In genomic region chr1:173268786-173269277, GRCh38 we compare ENCODE assay signal across 20 cellular contexts.
"Had no signal": no experiment of that assay in that cellular context is flagged by ENCODE, and none has a peak within 500 bp of the region (broad histone marks: within the 10 kb centered on the region; RNA-seq: fewer than 3 reads in every experiment).

No MANE protein-coding gene starts in this region.

- ATAC-seq: activated CD8-positive, alpha-beta T cell treated with anti-CD3 and anti-CD28 coated beads, Interleukin-2, amount 10 ng/mL, durations not matched to agents 7 days and 5 days; heart left ventricle; left cardiac atrium; mucosa of descending colon; right lobe of liver; stimulated activated naive CD8-positive, alpha-beta T cell treated with anti-CD3 and anti-CD28 coated beads, Interleukin-15, Interleukin-2, amounts not matched to agents 100 U/mL and 50 U/mL, for 24 hours; T-cell had no signal

- H3K4me1 ChIP-seq: adrenal gland, ascending aorta, colonic mucosa, heart left ventricle, right lobe of liver, tibial artery had no signal

- H3K4me3 ChIP-seq: adrenal gland, ascending aorta, colonic mucosa, heart left ventricle, mucosa of descending colon, right lobe of liver, tibial artery had no signal

- DNase-seq: activated CD4-positive, alpha-beta T cell treated with anti-CD3 and anti-CD28 coated beads for 1 hour; activated CD4-positive, alpha-beta T cell treated with anti-CD3 and anti-CD28 coated beads, Interleukin-2, amount 50 U/mL, for 1 hour; activated CD8-positive, alpha-beta T cell treated with anti-CD3 and anti-CD28 coated beads, Interleukin-2, amount 10 ng/mL, durations not matched to agents 7 days and 5 days; activated T-cell treated with anti-CD3 and anti-CD28 coated beads, Interleukin-2, amount 50 U/mL, for 1 hour; colonic mucosa; endodermal cell; heart left ventricle; left cardiac atrium; mucosa of descending colon; naive B cell; nucleus accumbens; right lobe of liver; stimulated activated CD4-positive, alpha-beta T cell treated with anti-CD3 and anti-CD28 coated beads, Interleukin-4, amount 100 ng/mL, for 4 hours; stimulated activated naive CD8-positive, alpha-beta T cell treated with anti-CD3 and anti-CD28 coated beads, Interleukin-15, Interleukin-2, amounts not matched to agents 100 U/mL and 50 U/mL, for 24 hours; T-cell; tibial artery had no signal

- H3K9me3 ChIP-seq: ascending aorta, colonic mucosa, heart left ventricle, mucosa of descending colon, right lobe of liver, tibial artery had no signal

- FAIRE-seq: bronchial epithelial cell, islet of Langerhans had no signal

- H3K27me3 ChIP-seq: adrenal gland, ascending aorta, colonic mucosa, heart left ventricle, right lobe of liver, tibial artery had no signal

- H3K27ac ChIP-seq: adrenal gland, ascending aorta, colonic mucosa, heart left ventricle, right lobe of liver, tibial artery had no signal
